Comparison of ENCODE assay signal across 8 cellular contexts in the genomic region with DNA sequence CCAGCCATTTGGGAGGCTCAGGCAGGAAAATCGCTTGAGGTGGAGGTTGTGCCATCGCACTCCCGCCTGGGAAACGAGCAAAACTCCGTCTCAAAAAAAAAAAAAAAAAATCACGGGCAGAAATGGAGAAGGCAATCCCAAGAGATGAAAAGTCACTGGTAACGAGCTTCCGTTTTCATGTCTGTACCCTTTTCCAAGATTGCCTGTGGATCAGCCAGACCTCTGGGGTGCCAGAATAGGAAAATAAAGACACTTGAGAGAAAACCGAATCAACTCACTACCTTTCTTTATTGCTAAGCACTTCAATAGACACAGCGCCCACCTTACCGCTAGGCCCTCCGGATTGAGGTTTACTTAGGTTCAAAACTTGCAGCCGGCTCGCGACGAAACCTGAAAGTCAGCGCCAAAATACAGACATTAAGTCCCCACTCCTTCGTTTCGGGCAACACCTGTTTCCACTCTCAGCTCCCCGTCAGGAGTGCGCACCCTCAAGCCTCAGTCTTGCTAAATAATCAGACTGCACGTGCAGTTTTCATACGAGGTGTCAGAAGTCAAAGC. TPM values are rescaled to one million over a fixed set of nuclear protein-coding genes. Genes with fewer than 3 reads are reported as not detected.
DNase-seq lines count a peak whose midpoint lies in the region; ATAC-seq and TF ChIP-seq lines count a peak whose summit lies in the region.

No MANE protein-coding gene starts in this region.

- POLR2A ChIA-PET in PC-9 (lab: Charles Lee; ENCODE audit: unreplicated experiment) = interaction anchor here (0.6 to 1.8 kb wide), 9 partner anchors 19 to 528 kb away, joined by 3 to 16 read pairs (median 9); a partner anchor contains a TSS

- peak overlapping the region; percentile 87 to 93 for H3K27ac Mint-ChIP-seq in effector memory CD8-positive, alpha-beta T cell
- peak overlapping the region; percentile 76 for H3K27ac Mint-ChIP-seq in osteocyte (ENCODE audit: unreplicated experiment)

- peaks cover 53% of the 10 kb centered on the region for H3F3A ChIP-seq in PC-9 (ENCODE audit: insufficient read depth, low read depth)

- peak overlapping the region; percentile 73 for H3K27ac ChIP-seq in PC-9

- H3K4me3 Mint-ChIP-seq in effector memory CD8-positive, alpha-beta T cell = peak overlapping the region; percentile 95 to 97
- peak overlapping the region; percentile 89 for H3K4me3 Mint-ChIP-seq in osteocyte (ENCODE audit: unreplicated experiment)

- peaks cover 60 to 63% of the 10 kb centered on the region in 2 donors for H3K4me1 Mint-ChIP-seq in effector memory CD8-positive, alpha-beta T cell (ENCODE audit: low read depth in 2 of 2)
- peaks cover 77% of the 10 kb centered on the region for H3K4me1 Mint-ChIP-seq in osteocyte (ENCODE audit: unreplicated experiment)

- H3K79me2 ChIP-seq in PC-9 (ENCODE audit: low read depth) = peaks cover 84% of the 10 kb centered on the region

- H3K27me3 Mint-ChIP-seq in effector memory CD8-positive, alpha-beta T cell = no peaks in the 10 kb centered on the region
- no peaks in the 10 kb centered on the region for H3K27me3 Mint-ChIP-seq in osteocyte (ENCODE audit: unreplicated experiment)

- H3K4me3 ChIP-seq in PC-9 = peak overlapping the region; percentile 99

- H3K9me3 ChIP-seq in ES-I3 (ENCODE audit: control insufficient read depth, insufficient read depth, low read length) = no peaks in the 10 kb centered on the region
- H3K9me3 ChIP-seq in PC-9 (ENCODE audit: insufficient read depth, low read depth) = no peaks in the 10 kb centered on the region

- no peak for DNase-seq in PC-9
- DNase-seq in effector memory CD8-positive, alpha-beta T cell = no peak
- no peak for DNase-seq in osteocyte (ENCODE audit: extremely low spot score, unreplicated experiment)
- DNase-seq in NCI-H1694 (lab: John Stamatoyannopoulos, UW) = no peak
- no peak for DNase-seq in NAMALWA (ENCODE audit: low spot score)
- DNase-seq in DMS114 treated with DMSO at 0.1 percent for 48 hours (lab: John Stamatoyannopoulos, UW; ENCODE audit: unreplicated experiment) = no peak

- peaks cover 15% of the 10 kb centered on the region for H3K36me3 Mint-ChIP-seq in effector memory CD8-positive, alpha-beta T cell (ENCODE audit: insufficient read depth)
- H3K36me3 Mint-ChIP-seq in osteocyte (ENCODE audit: unreplicated experiment) = peaks cover 4% of the 10 kb centered on the region

- H3K4me2 ChIP-seq in PC-9 = peak overlapping the region; percentile 82

- no peak for ATAC-seq in effector memory CD8-positive, alpha-beta T cell (replicated peaks)
- ATAC-seq in esophagus mucosa = no peak

- H3K4me1 ChIP-seq in ES-I3 (ENCODE audit: insufficient read depth, low read length) = peaks cover 17% of the 10 kb centered on the region; the same call in 1 of the 2 replicates
- peaks cover 39% of the 10 kb centered on the region for H3K4me1 ChIP-seq in PC-9 (replicated peaks; ENCODE audit: insufficient read depth)

- no peaks in the 10 kb centered on the region for H3K9me2 ChIP-seq in PC-9 (ENCODE audit: insufficient read depth)

- H3K27me3 ChIP-seq in PC-9 (ENCODE audit: insufficient read depth, low read depth) = no peaks in the 10 kb centered on the region

- H3K9me3 Mint-ChIP-seq in effector memory CD8-positive, alpha-beta T cell = no peaks in the 10 kb centered on the region
- H3K9me3 Mint-ChIP-seq in osteocyte (ENCODE audit: unreplicated experiment) = no peaks in the 10 kb centered on the region

- H4K20me1 ChIP-seq in PC-9 (ENCODE audit: insufficient read depth) = peaks cover 80% of the 10 kb centered on the region

- H3K9ac ChIP-seq in ES-I3 (ENCODE audit: low read depth, low read length) = peak overlapping the region; percentile 96

- CTCF ChIA-PET in PC-9 (lab: Charles Lee) = interaction anchor here (0.6 to 1.2 kb wide), 5 partner anchors 14 to 225 kb away, joined by 3 to 6 read pairs (median 3); no protein-coding TSS in a partner anchor

- TF ChIP-seq CTCF in PC-9 (conservative IDR thresholded peaks at IDR 0.05) (no peak), osteocyte (IDR thresholded peaks at IDR 0.05) (no peak)

- no peak overlapping the region for H2AFZ ChIP-seq in PC-9

- H3K36me3 ChIP-seq in ES-I3 (ENCODE audit: insufficient read depth, low read length) (peaks cover 9% of the 10 kb centered on the region; the same call in 1 of the 2 replicates), PC-9 (ENCODE audit: low read depth) (peaks cover 29% of the 10 kb centered on the region)

- TSS peak; percentile 72 for BruUV-seq in PC-9 (replicated peaks; lab: Mats Ljungman, UMichigan)

- intact Hi-C loops in PC-9 (cut with micrococcal nuclease; ENCODE audit: unreplicated experiment) = loop anchor here (1.0 to 5.0 kb wide), 4 partner anchors 9 to 372 kb away; a partner anchor contains a TSS

RNA-seq across cellular contexts. Expression of a gene that starts 1.0 kb away (rescaled TPM):
- 166 and 199 TPM in 2 replicates for total RNA-seq in PC-9 (2021)
- total RNA-seq in osteocyte = 78.1 and 84.9 TPM in 2 replicates
- 96.6 TPM for total RNA-seq in esophagus mucosa

RNA-seq across cellular contexts. Expression of a gene that starts 6.2 kb away (rescaled TPM):
- 29.5 and 31.3 TPM in 2 replicates for total RNA-seq in PC-9 (2021)
- 2.0 and 3.4 TPM in 2 replicates for total RNA-seq in osteocyte
- total RNA-seq in esophagus mucosa = 6.0 TPM

RNA-seq across cellular contexts. Expression of a gene that starts 18.9 kb away (rescaled TPM):
- 91.5 and 105 TPM in 2 replicates for total RNA-seq in PC-9 (2021)
- total RNA-seq in osteocyte = 169 and 188 TPM in 2 replicates
- total RNA-seq in esophagus mucosa = 34.8 TPM

RNA-seq across cellular contexts. Expression of a gene that starts 41.8 kb away (rescaled TPM):
- total RNA-seq in PC-9 (2021) = 2.1 and 3.3 TPM in 2 replicates
- total RNA-seq in osteocyte = 2.4 and 3.7 TPM in 2 replicates
- 0.08 TPM for total RNA-seq in esophagus mucosa

RNA-seq across cellular contexts. Expression of a gene that starts 50.6 kb away (rescaled TPM):
- total RNA-seq in PC-9 (2021) (66.3 and 74.2 TPM in 2 replicates), osteocyte (57.6 and 60.2 TPM in 2 replicates), esophagus mucosa (28.5 TPM)
